In the genomic region with DNA sequence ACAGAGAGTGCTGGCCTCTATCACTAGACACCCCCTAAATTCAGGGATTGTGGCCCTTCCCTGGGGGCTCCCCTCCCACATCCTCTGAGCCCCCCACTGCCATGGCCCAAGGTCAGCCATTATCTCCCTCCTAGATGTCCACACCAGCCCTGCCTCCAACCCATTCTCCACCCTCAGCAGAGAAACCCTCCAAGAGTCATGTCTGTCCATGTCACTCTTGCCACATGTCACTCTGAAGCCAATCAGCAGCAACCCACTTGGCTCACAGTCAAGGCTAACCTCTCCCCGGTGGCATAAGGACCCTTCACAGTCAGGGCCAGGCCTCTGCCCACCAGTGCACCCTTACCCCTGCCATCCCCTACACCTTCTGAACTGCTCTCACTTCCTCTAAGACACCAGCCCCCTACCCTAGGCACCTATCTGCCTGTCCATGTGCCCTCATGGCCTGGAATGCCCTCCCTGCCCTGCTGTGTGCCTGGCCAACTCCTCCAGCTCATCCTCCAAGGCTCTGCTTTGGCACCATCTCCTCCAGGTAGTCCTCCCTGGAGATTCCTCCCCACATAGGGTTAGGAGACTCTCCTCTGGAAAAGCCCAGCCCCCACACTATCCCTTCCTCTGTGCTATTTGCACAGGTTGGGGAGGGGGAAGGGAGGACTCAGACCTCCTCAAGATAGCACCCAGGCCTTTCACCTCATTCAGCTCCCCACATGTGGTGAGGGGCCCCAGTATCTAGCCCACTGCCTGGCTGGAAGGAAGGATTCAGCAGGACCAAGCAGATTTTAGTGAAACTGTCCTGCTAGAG, we compare ENCODE assay signal across 26 cellular contexts.
DNase-seq lines count a peak whose midpoint lies in the region; ATAC-seq and TF ChIP-seq lines count a peak whose summit lies in the region.
"Had no signal": no experiment of that assay in that cellular context is flagged by ENCODE, and none has a peak within 500 bp of the region (broad histone marks: within the 10 kb centered on the region; RNA-seq: fewer than 3 reads in every experiment).

No MANE protein-coding gene starts in this region.

- H2BK15ac ChIP-seq in neuronal stem cell (ENCODE audit: low read length) = no peak overlapping the region

- H2BK120ac ChIP-seq in neuronal stem cell (ENCODE audit: low read depth, low read length) (no peak overlapping the region), trophoblast cell (ENCODE audit: insufficient read depth, low read length, poor library complexity) (no peak overlapping the region)

- no peaks in the 10 kb centered on the region for H3K27me3 ChIP-seq in endodermal cell (ENCODE audit: control insufficient read depth, insufficient read depth, low read length, poor library complexity, severe bottlenecking)
- H3K27me3 ChIP-seq in neuronal stem cell (ENCODE audit: control insufficient read depth in 3 of 3, insufficient read depth in 3 of 3, low read depth in 1 of 3, low read length in 3 of 3) = peaks cover 0 to 2% (median 0%) of the 10 kb centered on the region in 3 experiments
- no peaks in the 10 kb centered on the region for H3K27me3 ChIP-seq in trophoblast cell (ENCODE audit: insufficient read depth, low read length)
- H3K27me3 ChIP-seq: dorsolateral prefrontal cortex, Peyer's patch, tibial artery had no signal

- H3K9me3 ChIP-seq in endodermal cell (ENCODE audit: control insufficient read depth, low read length) (no peaks in the 10 kb centered on the region), neuronal stem cell (replicated peaks in 1 of 2; ENCODE audit: control insufficient read depth in 2 of 2, insufficient read depth in 1 of 2, low read depth in 1 of 2, low read length in 2 of 2) (peaks cover 0 to 2% of the 10 kb centered on the region in 2 donors), trophoblast cell (ENCODE audit: insufficient read depth, low read depth, low read length) (peaks cover 7% of the 10 kb centered on the region)
- H3K9me3 ChIP-seq: Peyer's patch had no signal

- H2BK12ac ChIP-seq in neuronal stem cell (ENCODE audit: low read length) = no peak overlapping the region
- H2BK12ac ChIP-seq in trophoblast cell (ENCODE audit: low read length) = no peak overlapping the region

- no peaks in the 10 kb centered on the region for H3K79me2 ChIP-seq in trophoblast cell (ENCODE audit: control insufficient read depth, insufficient read depth, low read length, poor library complexity)

- H2BK5ac ChIP-seq in neuronal stem cell (ENCODE audit: low read length) = no peak overlapping the region
- H2BK5ac ChIP-seq in trophoblast cell (ENCODE audit: low read depth, low read length, poor library complexity) = no peak overlapping the region

- H4K8ac ChIP-seq in neuronal stem cell (ENCODE audit: low read depth, low read length) (peak overlapping the region; percentile 32), trophoblast cell (ENCODE audit: low read depth, low read length) (no peak overlapping the region)

- H3K4me2 ChIP-seq in neuronal stem cell (ENCODE audit: insufficient read depth, low read length, poor library complexity, severe bottlenecking) (no peak overlapping the region), trophoblast cell (ENCODE audit: low read length) (no peak overlapping the region)

- no peaks in the 10 kb centered on the region for H3K4me1 Mint-ChIP-seq in activated CD8-positive, alpha-beta memory T cell treated with anti-CD3 and anti-CD28 coated beads, Interleukin-2, amount 10 ng/mL, durations not matched to agents 7 days and 5 days
- H3K4me1 Mint-ChIP-seq in endodermal cell = no peaks in the 10 kb centered on the region
- H3K4me1 Mint-ChIP-seq: activated CD4-positive, alpha-beta T cell treated with anti-CD3 and anti-CD28 coated beads for 36 hours; nephron had no signal

- H3K27me3 Mint-ChIP-seq in activated CD8-positive, alpha-beta memory T cell treated with anti-CD3 and anti-CD28 coated beads, Interleukin-2, amount 10 ng/mL, durations not matched to agents 7 days and 5 days = peaks cover 4% of the 10 kb centered on the region
- H3K27me3 Mint-ChIP-seq in endodermal cell (ENCODE audit: insufficient read depth) = peaks cover 14% of the 10 kb centered on the region

- no peak overlapping the region for H3K9ac ChIP-seq in endodermal cell (ENCODE audit: extremely low read depth, low read length, poor library complexity, severe bottlenecking)
- H3K9ac ChIP-seq in neuronal stem cell (ENCODE audit: low read depth, low read length, poor library complexity) = no peak overlapping the region
- no peak overlapping the region for H3K9ac ChIP-seq in trophoblast cell (ENCODE audit: low read length)

- H3K36me3 ChIP-seq in endodermal cell (ENCODE audit: control insufficient read depth, insufficient read depth, low read length) = no peaks in the 10 kb centered on the region
- no peaks in the 10 kb centered on the region for H3K36me3 ChIP-seq in neuronal stem cell (replicated peaks in 1 of 2; ENCODE audit: control insufficient read depth in 2 of 2, insufficient read depth in 2 of 2, low read length in 2 of 2)
- H3K36me3 ChIP-seq in trophoblast cell (ENCODE audit: control insufficient read depth in 1 of 2, insufficient read depth in 2 of 2, low read length in 2 of 2) = no peaks in the 10 kb centered on the region
- H3K36me3 ChIP-seq: Peyer's patch, tibial artery had no signal

- no peak overlapping the region for H4K91ac ChIP-seq in neuronal stem cell (ENCODE audit: low read depth, low read length, poor library complexity)
- no peak overlapping the region for H4K91ac ChIP-seq in trophoblast cell (ENCODE audit: low read depth, low read length)

- no peaks in the 10 kb centered on the region for H3K9me3 Mint-ChIP-seq in activated CD8-positive, alpha-beta memory T cell treated with anti-CD3 and anti-CD28 coated beads, Interleukin-2, amount 10 ng/mL, durations not matched to agents 7 days and 5 days (ENCODE audit: low read depth)
- peaks cover 13% of the 10 kb centered on the region for H3K9me3 Mint-ChIP-seq in endodermal cell
- H3K9me3 Mint-ChIP-seq: T-helper 2 cell treated with Interferon-gamma antibody and Interleukin-4, amounts not matched to agents 5 μg/mL and 100 μg/mL, for 36 hours had no signal

- H2AK5ac ChIP-seq in neuronal stem cell (ENCODE audit: low read depth, low read length) (no peak overlapping the region), trophoblast cell (ENCODE audit: low read length) (no peak overlapping the region)

- no peak overlapping the region for H3K14ac ChIP-seq in neuronal stem cell (ENCODE audit: low read length)
- no peak overlapping the region for H3K14ac ChIP-seq in trophoblast cell (ENCODE audit: low read length)

- WGBS in endodermal cell (ENCODE audit: insufficient coverage in 1 of 2, insufficient read length in 1 of 2), 2 experiments = 89 to 100% methylated on average over 1 of the region's 1 CpG
- no CpG with 5 or more reads among the region's 1 CpG for WGBS in neuronal stem cell (ENCODE audit: extremely low coverage in 2 of 2, insufficient read length in 2 of 2, insufficient replicate concordance in 1 of 2), 2 donors
- no CpG with 5 or more reads among the region's 1 CpG for WGBS in trophoblast cell (ENCODE audit: extremely low coverage, insufficient coverage, insufficient read length)

- peak; percentile 36 for DNase-seq in activated CD8-positive, alpha-beta memory T cell treated with anti-CD3 and anti-CD28 coated beads, Interleukin-2, amount 10 ng/mL, durations not matched to agents 7 days and 5 days
- DNase-seq in activated CD8-positive, alpha-beta memory T cell treated with anti-CD3 and anti-CD28 coated beads, Interleukin-2, amount 50 U/mL, for 4 hours = no peak
- DNase-seq in endodermal cell = peak; percentile 29
- DNase-seq in neuronal stem cell (ENCODE audit: low spot score) = no peak
- DNase-seq in ureter (ENCODE audit: low spot score) = peak; percentile 30
- DNase-seq in NCI-H774 (lab: John Stamatoyannopoulos, UW) = no peak
- no peak for DNase-seq in trophoblast cell
- DNase-seq in activated gamma-delta T cell (lab: John Stamatoyannopoulos, UW) = no peak
- DNase-seq: activated CD4-positive, alpha-beta T cell treated with anti-CD3 and anti-CD28 coated beads for 36 hours; activated naive CD4-positive, alpha-beta T cell treated with Interleukin-2 at 50 U/mL for 16 hours; activated T-cell treated with anti-CD3 and anti-CD28 coated beads, Interleukin-2, amount 50 U/mL, for 4 hours; COR-L47; DMS53; foreskin melanocyte; NCI-H1436; NCI-H2081; NCI-H526; Peyer's patch; SIG-M5; small intestine; stimulated activated naive CD4-positive, alpha-beta T cell treated with Interleukin-2 at 50 U/mL for 16 hours had no signal

- H3K23ac ChIP-seq in neuronal stem cell (ENCODE audit: low read depth, low read length, poor library complexity) (no peak overlapping the region), trophoblast cell (ENCODE audit: low read length) (no peak overlapping the region)

- no peak overlapping the region for H4K12ac ChIP-seq in trophoblast cell (ENCODE audit: low read depth, low read length)

- H3K27ac Mint-ChIP-seq in activated CD8-positive, alpha-beta memory T cell treated with anti-CD3 and anti-CD28 coated beads, Interleukin-2, amount 10 ng/mL, durations not matched to agents 7 days and 5 days = no peak overlapping the region
- no peak overlapping the region for H3K27ac Mint-ChIP-seq in endodermal cell
- H3K27ac Mint-ChIP-seq: activated CD4-positive, alpha-beta T cell treated with anti-CD3 and anti-CD28 coated beads for 36 hours; nephron; T-helper 2 cell treated with Interferon-gamma antibody and Interleukin-4, amounts not matched to agents 5 μg/mL and 100 μg/mL, for 36 hours had no signal

- TF ChIP-seq CTCF in endodermal cell (conservative IDR thresholded peaks at IDR 0.05) = no peak

- H2AFZ ChIP-seq in neuronal stem cell (ENCODE audit: low read length) (no peak overlapping the region), trophoblast cell (ENCODE audit: insufficient read depth, low read length, poor library complexity) (no peak overlapping the region)

- H3K4me3 ChIP-seq in endodermal cell (ENCODE audit: low read length) (no peak overlapping the region), neuronal stem cell (ENCODE audit: low read length in 2 of 2) (no peak overlapping the region), trophoblast cell (ENCODE audit: low read depth, low read length) (no peak overlapping the region)
- H3K4me3 ChIP-seq: dorsolateral prefrontal cortex, Peyer's patch, tibial artery had no signal

- CTCF ChIA-PET in activated CD8-positive, alpha-beta memory T cell treated with anti-CD3 and anti-CD28 coated beads, Interleukin-2, amount 10 ng/mL, durations not matched to agents 7 days and 5 days (lab: Charles Lee) = no interaction called here

- peak overlapping the region; percentile 41 for H3K18ac ChIP-seq in neuronal stem cell (ENCODE audit: low read length)
- no peak overlapping the region for H3K18ac ChIP-seq in trophoblast cell (ENCODE audit: low read length)

- no peaks in the 10 kb centered on the region for H3K36me3 Mint-ChIP-seq in activated CD8-positive, alpha-beta memory T cell treated with anti-CD3 and anti-CD28 coated beads, Interleukin-2, amount 10 ng/mL, durations not matched to agents 7 days and 5 days
- no peaks in the 10 kb centered on the region for H3K36me3 Mint-ChIP-seq in endodermal cell (ENCODE audit: low read depth)

- H3K4ac ChIP-seq in neuronal stem cell (ENCODE audit: low read length) (no peak overlapping the region), trophoblast cell (ENCODE audit: low read depth, low read length) (no peak overlapping the region)

- no peak overlapping the region for H3K4me3 Mint-ChIP-seq in activated CD8-positive, alpha-beta memory T cell treated with anti-CD3 and anti-CD28 coated beads, Interleukin-2, amount 10 ng/mL, durations not matched to agents 7 days and 5 days
- no peak overlapping the region for H3K4me3 Mint-ChIP-seq in endodermal cell
- H3K4me3 Mint-ChIP-seq: activated CD4-positive, alpha-beta T cell treated with anti-CD3 and anti-CD28 coated beads for 36 hours; activated T-cell treated with anti-CD3 and anti-CD28 coated beads, Interleukin-2, amount 50 U/mL, for 4 hours; nephron; T-helper 2 cell treated with Interferon-gamma antibody and Interleukin-4, amounts not matched to agents 5 μg/mL and 100 μg/mL, for 36 hours had no signal

- no peak for ATAC-seq in activated CD8-positive, alpha-beta memory T cell treated with anti-CD3 and anti-CD28 coated beads, Interleukin-2, amount 10 ng/mL, durations not matched to agents 7 days and 5 days
- ATAC-seq: activated CD4-positive, alpha-beta T cell treated with anti-CD3 and anti-CD28 coated beads for 36 hours; activated T-cell treated with anti-CD3 and anti-CD28 coated beads, Interleukin-2, amount 50 U/mL, for 4 hours had no signal

- H3K27ac ChIP-seq in endodermal cell (ENCODE audit: low read depth, low read length) (no peak overlapping the region), neuronal stem cell (replicated peaks; ENCODE audit: low read length) (no peak overlapping the region), trophoblast cell (ENCODE audit: low read depth, low read length) (no peak overlapping the region)
- H3K27ac ChIP-seq: C4-2B, Peyer's patch, tibial artery had no signal

- H3K4me1 ChIP-seq in endodermal cell (ENCODE audit: control insufficient read depth, insufficient read depth, low read length) (no peaks in the 10 kb centered on the region), neuronal stem cell (ENCODE audit: control insufficient read depth in 2 of 2, insufficient read depth in 1 of 2, low read depth in 1 of 2, low read length in 2 of 2) (peaks cover 0 to 2% of the 10 kb centered on the region in 2 donors), trophoblast cell (ENCODE audit: control insufficient read depth in 1 of 2, insufficient read depth in 2 of 2, low read length in 2 of 2) (no peaks in the 10 kb centered on the region)
- H3K4me1 ChIP-seq: Peyer's patch, tibial artery had no signal

- no peaks in the 10 kb centered on the region for H3K79me1 ChIP-seq in neuronal stem cell (ENCODE audit: low read depth, low read length)
- H3K79me1 ChIP-seq in trophoblast cell (ENCODE audit: low read length) = no peaks in the 10 kb centered on the region

Comparison
In these comparisons a context has a peak if more than half of its experiments do, and no peak if none do; other contexts are left out.
1. DNase-seq: peak in activated CD8-positive, alpha-beta memory T cell treated with anti-CD3 and anti-CD28 coated beads, Interleukin-2, amount 10 ng/mL, durations not matched to agents 7 days and 5 days (single experiment), endodermal cell (single experiment) and ureter (single experiment); none in activated CD8-positive, alpha-beta memory T cell treated with anti-CD3 and anti-CD28 coated beads, Interleukin-2, amount 50 U/mL, for 4 hours (single experiment), neuronal stem cell (single experiment), NCI-H774 (single experiment), trophoblast cell (0 of 2) and activated gamma-delta T cell (single experiment).